ENCODE assay signal across 20 cellular contexts in the genomic region with DNA sequence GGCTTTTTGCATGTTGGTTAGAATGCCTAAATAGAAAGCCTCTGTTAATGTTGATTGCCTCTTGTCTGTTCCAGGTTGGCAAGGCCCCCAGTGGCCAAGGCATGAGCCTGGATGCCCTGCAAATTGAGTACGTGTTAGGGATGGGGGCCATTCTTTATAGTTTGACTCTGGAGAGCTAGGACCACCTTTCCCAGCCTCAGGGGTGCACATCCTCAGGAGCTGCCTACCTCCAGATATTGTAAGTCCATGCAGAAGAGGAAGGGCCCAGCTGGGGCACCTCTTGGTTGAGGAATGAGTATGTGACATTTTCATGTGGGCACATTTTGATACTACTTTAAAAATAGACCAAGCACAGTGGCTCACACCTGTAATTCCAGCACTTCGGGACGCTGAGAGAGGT.
"Had no signal": no experiment of that assay in that cellular context is flagged by ENCODE, and none has a peak within 500 bp of the region (broad histone marks: within the 10 kb centered on the region; RNA-seq: fewer than 3 reads in every experiment).

No MANE protein-coding gene starts in this region.

- H3K27ac ChIP-seq: colonic mucosa, epithelial cell of prostate, left ventricle myocardium inferior, sigmoid colon, WERI-Rb-1 had no signal

- H3K27me3 Mint-ChIP-seq: activated naive CD8-positive, alpha-beta T cell treated with anti-CD3 and anti-CD28 coated beads for 36 hours; activated T-cell treated with anti-CD3 and anti-CD28 coated beads, Interleukin-2, amount 50 U/mL, for 24 hours; central memory CD8-positive, alpha-beta T cell had no signal

- H3K4me3 ChIP-seq: colonic mucosa, left ventricle myocardium inferior, sigmoid colon had no signal

- DNase-seq: activated CD4-positive, alpha-beta T cell treated with anti-CD3 and anti-CD28 coated beads for 1 hour; activated CD4-positive, alpha-beta T cell treated with anti-CD3 and anti-CD28 coated beads, Interleukin-2, amount 50 U/mL, for 1 hour; activated CD8-positive, alpha-beta memory T cell treated with anti-CD3 and anti-CD28 coated beads, Interleukin-2, amount 50 U/mL, for 4 hours; activated CD8-positive, alpha-beta T cell treated with anti-CD3 and anti-CD28 coated beads, Interleukin-2, amount 10 ng/mL, durations not matched to agents 7 days and 5 days; activated naive CD4-positive, alpha-beta T cell treated with Interleukin-2 at 50 U/mL for 16 hours; activated naive CD8-positive, alpha-beta T cell treated with anti-CD3 and anti-CD28 coated beads for 36 hours; activated T-cell treated with anti-CD3 and anti-CD28 coated beads, Interleukin-2, amount 50 U/mL, for 24 hours; immature natural killer cell; left ventricle myocardium inferior; midbrain; natural killer cell; occipital lobe; sigmoid colon; stimulated activated CD4-positive, alpha-beta T cell treated with anti-CD3 and anti-CD28 coated beads, Interleukin-4, amount 100 ng/mL, for 24 hours; stimulated activated naive CD4-positive, alpha-beta T cell treated with Interleukin-2 at 50 U/mL for 16 hours; T-helper 1 cell; WERI-Rb-1 had no signal

- H3K9me3 ChIP-seq: colonic mucosa, left ventricle myocardium inferior, sigmoid colon had no signal

- H3K9me3 Mint-ChIP-seq: activated naive CD8-positive, alpha-beta T cell treated with anti-CD3 and anti-CD28 coated beads for 36 hours; activated T-cell treated with anti-CD3 and anti-CD28 coated beads, Interleukin-2, amount 50 U/mL, for 24 hours; central memory CD8-positive, alpha-beta T cell; immature natural killer cell; natural killer cell had no signal

- H3K27ac Mint-ChIP-seq: activated CD8-positive, alpha-beta T cell treated with anti-CD3 and anti-CD28 coated beads, Interleukin-2, amount 10 ng/mL, durations not matched to agents 7 days and 5 days; activated naive CD8-positive, alpha-beta T cell treated with anti-CD3 and anti-CD28 coated beads for 36 hours; activated T-cell treated with anti-CD3 and anti-CD28 coated beads, Interleukin-2, amount 50 U/mL, for 24 hours; immature natural killer cell; natural killer cell had no signal

- H3K36me3 ChIP-seq: colonic mucosa, left ventricle myocardium inferior, sigmoid colon, WERI-Rb-1 had no signal

- H3K4me3 Mint-ChIP-seq: activated CD8-positive, alpha-beta T cell treated with anti-CD3 and anti-CD28 coated beads, Interleukin-2, amount 10 ng/mL, durations not matched to agents 7 days and 5 days; activated naive CD8-positive, alpha-beta T cell treated with anti-CD3 and anti-CD28 coated beads for 36 hours; activated T-cell treated with anti-CD3 and anti-CD28 coated beads, Interleukin-2, amount 50 U/mL, for 24 hours; central memory CD8-positive, alpha-beta T cell; immature natural killer cell; natural killer cell had no signal

- ATAC-seq: activated CD8-positive, alpha-beta T cell treated with anti-CD3 and anti-CD28 coated beads, Interleukin-2, amount 10 ng/mL, durations not matched to agents 7 days and 5 days; natural killer cell had no signal

- H3K4me1 ChIP-seq: colonic mucosa had no signal

- H3K36me3 Mint-ChIP-seq: activated naive CD8-positive, alpha-beta T cell treated with anti-CD3 and anti-CD28 coated beads for 36 hours; immature natural killer cell; natural killer cell had no signal

- H3K27me3 ChIP-seq: colonic mucosa, sigmoid colon had no signal
